In the genomic region with DNA sequence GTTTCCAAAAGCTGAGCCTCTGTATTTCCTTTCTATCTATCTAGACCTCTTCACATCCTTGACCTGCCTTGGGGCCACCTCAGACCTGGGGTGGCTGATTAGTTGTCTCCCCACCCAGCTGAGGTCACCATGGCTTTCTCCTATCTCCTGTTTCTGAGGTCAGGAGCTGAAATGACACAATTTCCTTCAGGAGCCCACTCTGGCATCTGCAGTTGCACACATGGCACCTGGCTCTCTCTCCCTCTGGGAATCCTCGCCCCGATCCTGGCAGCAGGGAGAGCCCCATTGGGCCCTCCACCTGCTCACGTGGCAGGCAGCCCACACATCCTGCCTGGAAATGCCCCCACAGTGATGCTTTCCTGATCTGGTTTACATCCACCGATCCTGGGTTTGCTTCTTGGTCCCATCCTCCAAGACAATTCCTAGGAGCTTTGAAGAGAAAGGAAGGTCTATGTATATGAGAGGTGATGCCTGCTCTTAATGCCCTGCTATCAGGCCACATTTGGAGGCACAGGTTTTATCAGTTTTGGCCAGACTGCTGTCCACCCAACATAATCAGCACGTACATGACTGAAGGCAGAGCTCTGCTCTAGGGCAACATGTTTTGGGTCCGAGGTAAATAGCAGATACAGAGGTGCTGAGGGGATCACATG, we compare ENCODE assay signal across 1 cellular context.
TF ChIP-seq lines count a peak whose summit lies in the region.

No MANE protein-coding gene starts in this region.

TF ChIP-seq in K562, 482 proteins besides CTCF, POLR2A, EP300 and RAD21 (continued from another document and continues in another):
- no peak for TF ChIP-seq TSC22D4 (tag; IDR thresholded peaks at IDR 0.05)
- peak in 1 of 3 experiments; percentile 48; a peak in 1 of 6 replicates for TF ChIP-seq ZBTB11 (CRISPR knock-in tag; IDR thresholded peaks at IDR 0.05)
- TF ChIP-seq USF1 (CRISPR knock-in tag; IDR thresholded peaks at IDR 0.05), result peak; percentile 58; the same call in 1 of the 2 replicates
- no peak for TF ChIP-seq ZNF589 (CRISPR knock-in tag; IDR thresholded peaks at IDR 0.05; ENCODE audit: low read depth)
- no peak for TF ChIP-seq NR2C2 (CRISPR knock-in tag; IDR thresholded peaks at IDR 0.05)
- peak; percentile 78 for TF ChIP-seq NR2C2 (tag; IDR thresholded peaks at IDR 0.05)
- TF ChIP-seq, protein P1, sequence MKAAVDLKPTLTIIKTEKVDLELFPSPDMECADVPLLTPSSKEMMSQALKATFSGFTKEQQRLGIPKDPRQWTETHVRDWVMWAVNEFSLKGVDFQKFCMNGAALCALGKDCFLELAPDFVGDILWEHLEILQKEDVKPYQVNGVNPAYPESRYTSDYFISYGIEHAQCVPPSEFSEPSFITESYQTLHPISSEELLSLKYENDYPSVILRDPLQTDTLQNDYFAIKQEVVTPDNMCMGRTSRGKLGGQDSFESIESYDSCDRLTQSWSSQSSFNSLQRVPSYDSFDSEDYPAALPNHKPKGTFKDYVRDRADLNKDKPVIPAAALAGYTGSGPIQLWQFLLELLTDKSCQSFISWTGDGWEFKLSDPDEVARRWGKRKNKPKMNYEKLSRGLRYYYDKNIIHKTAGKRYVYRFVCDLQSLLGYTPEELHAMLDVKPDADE (conservative IDR thresholded peaks at IDR 0.05; ENCODE audit: control insufficient read depth, low read depth, low read length), result 0 out of 2 replicates have a peak, but pooled peaks have one; percentile 57
- 0 out of 2 replicates have a peak, but pooled peaks have one; percentile 18 for TF ChIP-seq CGGBP1 (CRISPR knock-in tag; IDR thresholded peaks at IDR 0.05)
- TF ChIP-seq NCOR1 (IDR thresholded peaks at IDR 0.05), result peak; percentile 95
- peak; percentile 74 for TF ChIP-seq PHB2 (IDR thresholded peaks at IDR 0.05; ENCODE audit: low read depth)
- peak; percentile 80 for TF ChIP-seq SMARCE1 (IDR thresholded peaks at IDR 0.05)
- TF ChIP-seq ZNF507 (tag; conservative IDR thresholded peaks at IDR 0.05), result no peak
- TF ChIP-seq, protein P2, sequence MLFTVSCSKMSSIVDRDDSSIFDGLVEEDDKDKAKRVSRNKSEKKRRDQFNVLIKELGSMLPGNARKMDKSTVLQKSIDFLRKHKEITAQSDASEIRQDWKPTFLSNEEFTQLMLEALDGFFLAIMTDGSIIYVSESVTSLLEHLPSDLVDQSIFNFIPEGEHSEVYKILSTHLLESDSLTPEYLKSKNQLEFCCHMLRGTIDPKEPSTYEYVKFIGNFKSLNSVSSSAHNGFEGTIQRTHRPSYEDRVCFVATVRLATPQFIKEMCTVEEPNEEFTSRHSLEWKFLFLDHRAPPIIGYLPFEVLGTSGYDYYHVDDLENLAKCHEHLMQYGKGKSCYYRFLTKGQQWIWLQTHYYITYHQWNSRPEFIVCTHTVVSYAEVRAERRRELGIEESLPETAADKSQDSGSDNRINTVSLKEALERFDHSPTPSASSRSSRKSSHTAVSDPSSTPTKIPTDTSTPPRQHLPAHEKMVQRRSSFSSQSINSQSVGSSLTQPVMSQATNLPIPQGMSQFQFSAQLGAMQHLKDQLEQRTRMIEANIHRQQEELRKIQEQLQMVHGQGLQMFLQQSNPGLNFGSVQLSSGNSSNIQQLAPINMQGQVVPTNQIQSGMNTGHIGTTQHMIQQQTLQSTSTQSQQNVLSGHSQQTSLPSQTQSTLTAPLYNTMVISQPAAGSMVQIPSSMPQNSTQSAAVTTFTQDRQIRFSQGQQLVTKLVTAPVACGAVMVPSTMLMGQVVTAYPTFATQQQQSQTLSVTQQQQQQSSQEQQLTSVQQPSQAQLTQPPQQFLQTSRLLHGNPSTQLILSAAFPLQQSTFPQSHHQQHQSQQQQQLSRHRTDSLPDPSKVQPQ (CRISPR knock-in tag; IDR thresholded peaks at IDR 0.05; ENCODE audit: borderline replicate concordance), result no peak
- TF ChIP-seq HDAC1 (IDR thresholded peaks at IDR 0.05), result peak; percentile 41 to 63; a peak in 3 of 4 replicates
- peak; percentile 48; the same call in 1 of the 2 replicates for TF ChIP-seq PKNOX1 (IDR thresholded peaks at IDR 0.05)
- TF ChIP-seq ZBTB40 (IDR thresholded peaks at IDR 0.05), result no peak
- TF ChIP-seq ZBTB40 (CRISPR knock-in tag; IDR thresholded peaks at IDR 0.05), result no peak
- TF ChIP-seq, protein P3, sequence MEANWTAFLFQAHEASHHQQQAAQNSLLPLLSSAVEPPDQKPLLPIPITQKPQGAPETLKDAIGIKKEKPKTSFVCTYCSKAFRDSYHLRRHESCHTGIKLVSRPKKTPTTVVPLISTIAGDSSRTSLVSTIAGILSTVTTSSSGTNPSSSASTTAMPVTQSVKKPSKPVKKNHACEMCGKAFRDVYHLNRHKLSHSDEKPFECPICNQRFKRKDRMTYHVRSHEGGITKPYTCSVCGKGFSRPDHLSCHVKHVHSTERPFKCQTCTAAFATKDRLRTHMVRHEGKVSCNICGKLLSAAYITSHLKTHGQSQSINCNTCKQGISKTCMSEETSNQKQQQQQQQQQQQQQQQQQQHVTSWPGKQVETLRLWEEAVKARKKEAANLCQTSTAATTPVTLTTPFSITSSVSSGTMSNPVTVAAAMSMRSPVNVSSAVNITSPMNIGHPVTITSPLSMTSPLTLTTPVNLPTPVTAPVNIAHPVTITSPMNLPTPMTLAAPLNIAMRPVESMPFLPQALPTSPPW (CRISPR knock-in tag; IDR thresholded peaks at IDR 0.05), result no peak
- TF ChIP-seq OTX1 (CRISPR knock-in tag; IDR thresholded peaks at IDR 0.05), result no peak
- TF ChIP-seq, protein P4, sequence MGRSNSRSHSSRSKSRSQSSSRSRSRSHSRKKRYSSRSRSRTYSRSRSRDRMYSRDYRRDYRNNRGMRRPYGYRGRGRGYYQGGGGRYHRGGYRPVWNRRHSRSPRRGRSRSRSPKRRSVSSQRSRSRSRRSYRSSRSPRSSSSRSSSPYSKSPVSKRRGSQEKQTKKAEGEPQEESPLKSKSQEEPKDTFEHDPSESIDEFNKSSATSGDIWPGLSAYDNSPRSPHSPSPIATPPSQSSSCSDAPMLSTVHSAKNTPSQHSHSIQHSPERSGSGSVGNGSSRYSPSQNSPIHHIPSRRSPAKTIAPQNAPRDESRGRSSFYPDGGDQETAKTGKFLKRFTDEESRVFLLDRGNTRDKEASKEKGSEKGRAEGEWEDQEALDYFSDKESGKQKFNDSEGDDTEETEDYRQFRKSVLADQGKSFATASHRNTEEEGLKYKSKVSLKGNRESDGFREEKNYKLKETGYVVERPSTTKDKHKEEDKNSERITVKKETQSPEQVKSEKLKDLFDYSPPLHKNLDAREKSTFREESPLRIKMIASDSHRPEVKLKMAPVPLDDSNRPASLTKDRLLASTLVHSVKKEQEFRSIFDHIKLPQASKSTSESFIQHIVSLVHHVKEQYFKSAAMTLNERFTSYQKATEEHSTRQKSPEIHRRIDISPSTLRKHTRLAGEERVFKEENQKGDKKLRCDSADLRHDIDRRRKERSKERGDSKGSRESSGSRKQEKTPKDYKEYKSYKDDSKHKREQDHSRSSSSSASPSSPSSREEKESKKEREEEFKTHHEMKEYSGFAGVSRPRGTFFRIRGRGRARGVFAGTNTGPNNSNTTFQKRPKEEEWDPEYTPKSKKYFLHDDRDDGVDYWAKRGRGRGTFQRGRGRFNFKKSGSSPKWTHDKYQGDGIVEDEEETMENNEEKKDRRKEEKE (IDR thresholded peaks at IDR 0.05; ENCODE audit: borderline replicate concordance in 1 of 2, control insufficient read depth in 1 of 2, low read depth in 2 of 2, low read length in 1 of 2), result no peak
- peak; percentile 89 for TF ChIP-seq PML (IDR thresholded peaks at IDR 0.05; ENCODE audit: low read length)
- TF ChIP-seq ZNF253 (CRISPR knock-in tag; conservative IDR thresholded peaks at IDR 0.05), result no peak
- TF ChIP-seq MAX (CRISPR knock-in tag; IDR thresholded peaks at IDR 0.05), result peak; percentile 65
